In the genomic region with DNA sequence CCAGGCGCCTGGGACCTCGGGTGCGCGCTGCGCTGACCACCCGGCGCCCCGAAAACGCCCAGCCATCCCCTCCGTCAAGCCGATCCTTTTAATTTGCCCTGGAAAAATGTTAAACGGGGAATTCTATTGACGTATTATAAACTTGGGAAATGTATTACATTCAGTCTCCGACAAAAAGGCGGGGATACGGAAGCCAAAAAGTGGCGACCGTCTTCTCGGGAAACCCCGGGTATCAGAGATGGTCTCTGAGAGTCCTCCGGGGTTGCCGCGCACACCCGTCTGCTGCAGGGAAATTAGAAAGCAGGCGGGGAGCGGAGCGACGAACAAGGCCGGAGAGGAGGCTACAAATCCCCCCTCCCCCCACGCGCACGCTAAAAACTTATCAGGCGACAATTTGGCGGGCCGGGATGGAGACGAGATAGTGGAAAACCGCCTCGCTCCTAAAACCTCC, we compare ENCODE assay signal across 10 cellular contexts. TPM values are rescaled to one million over a fixed set of nuclear protein-coding genes. Genes with fewer than 3 reads are reported as not detected.
A peak's percentile ranks its signal among the peaks of the same experiment; 100 is the strongest.
DNase-seq lines count a peak whose midpoint lies in the region; ATAC-seq and TF ChIP-seq lines count a peak whose summit lies in the region.
"Had no signal": no experiment of that assay in that cellular context is flagged by ENCODE, and none has a peak within 500 bp of the region (broad histone marks: within the 10 kb centered on the region; RNA-seq: fewer than 3 reads in every experiment).

No MANE protein-coding gene starts in this region.

- TF ChIP-seq CTCF in foreskin fibroblast (IDR thresholded peaks at IDR 0.05; ENCODE audit: low read depth, low read length) = no peak

- intact Hi-C loops in sciatic nerve (cut with DNase I) = no loop called here

- H3K27me3 ChIP-seq in H7 (ENCODE audit: control insufficient read depth, insufficient read depth, low read length) = no peaks in the 10 kb centered on the region

- ATAC-seq in SK-N-SH treated with all-trans-retinoic acid at 6 μM for 48 hours = peak; percentile 33
- peak; percentile 53 for ATAC-seq in sciatic nerve
- ATAC-seq in HG02623 (IDR thresholded peaks at IDR 0.05; ENCODE audit: unreplicated experiment) = no peak
- ATAC-seq in HG02759 (IDR thresholded peaks at IDR 0.05; ENCODE audit: unreplicated experiment) = no peak
- no peak for ATAC-seq in GM21367 (IDR thresholded peaks at IDR 0.05; ENCODE audit: unreplicated experiment)
- no peak for ATAC-seq in activated naive CD4-positive, alpha-beta T cell treated with anti-CD3 and anti-CD28 coated beads, Interleukin-2, amount 50 U/mL, for 72 hours

- H3K9me3 Mint-ChIP-seq in activated naive CD4-positive, alpha-beta T cell treated with anti-CD3 and anti-CD28 coated beads, Interleukin-2, amount 50 U/mL, for 72 hours = no peaks in the 10 kb centered on the region

- peaks cover 3% of the 10 kb centered on the region; the same call in 1 of the 2 replicates for H3K36me3 ChIP-seq in H7 (replicated peaks; ENCODE audit: control insufficient read depth, insufficient read depth, low read length)

- H3K36me3 Mint-ChIP-seq in activated naive CD4-positive, alpha-beta T cell treated with anti-CD3 and anti-CD28 coated beads, Interleukin-2, amount 50 U/mL, for 72 hours = no peaks in the 10 kb centered on the region

- H3K4me3 ChIP-seq in H7 (ENCODE audit: insufficient read depth, low read depth, low read length) (peak overlapping the region; percentile 97), foreskin fibroblast (ENCODE audit: low read depth in 1 of 2, low read length in 2 of 2) (peak overlapping the region; percentile 58 to 64)

- peak; percentile 61 for DNase-seq in H7
- peak in 1 of 2 donors; percentile 49 for DNase-seq in foreskin fibroblast
- no peak for DNase-seq in sciatic nerve (ENCODE audit: low spot score)
- DNase-seq in activated naive CD4-positive, alpha-beta T cell treated with anti-CD3 and anti-CD28 coated beads, Interleukin-2, amount 50 U/mL, for 72 hours (ENCODE audit: low spot score in 2 of 2) = no peak

- no peak overlapping the region for H3K27ac Mint-ChIP-seq in activated naive CD4-positive, alpha-beta T cell treated with anti-CD3 and anti-CD28 coated beads, Interleukin-2, amount 50 U/mL, for 72 hours

TF ChIP-seq in SK-N-SH treated with all-trans-retinoic acid at 6 μM for 48 hours, 23 proteins besides CTCF, POLR2A, EP300 and RAD21:
- TF ChIP-seq ZFP3 (CRISPR knock-in tag; IDR thresholded peaks at IDR 0.05) = no peak
- TF ChIP-seq ZNF70 (CRISPR knock-in tag; IDR thresholded peaks at IDR 0.05) = no peak
- no peak for TF ChIP-seq TOX (CRISPR knock-in tag; IDR thresholded peaks at IDR 0.05; ENCODE audit: borderline replicate concordance)
- TF ChIP-seq GLIS3 (CRISPR knock-in tag; IDR thresholded peaks at IDR 0.05) = no peak
- TF ChIP-seq ZNF8 (CRISPR knock-in tag; IDR thresholded peaks at IDR 0.05) = no peak
- TF ChIP-seq, protein P1, sequence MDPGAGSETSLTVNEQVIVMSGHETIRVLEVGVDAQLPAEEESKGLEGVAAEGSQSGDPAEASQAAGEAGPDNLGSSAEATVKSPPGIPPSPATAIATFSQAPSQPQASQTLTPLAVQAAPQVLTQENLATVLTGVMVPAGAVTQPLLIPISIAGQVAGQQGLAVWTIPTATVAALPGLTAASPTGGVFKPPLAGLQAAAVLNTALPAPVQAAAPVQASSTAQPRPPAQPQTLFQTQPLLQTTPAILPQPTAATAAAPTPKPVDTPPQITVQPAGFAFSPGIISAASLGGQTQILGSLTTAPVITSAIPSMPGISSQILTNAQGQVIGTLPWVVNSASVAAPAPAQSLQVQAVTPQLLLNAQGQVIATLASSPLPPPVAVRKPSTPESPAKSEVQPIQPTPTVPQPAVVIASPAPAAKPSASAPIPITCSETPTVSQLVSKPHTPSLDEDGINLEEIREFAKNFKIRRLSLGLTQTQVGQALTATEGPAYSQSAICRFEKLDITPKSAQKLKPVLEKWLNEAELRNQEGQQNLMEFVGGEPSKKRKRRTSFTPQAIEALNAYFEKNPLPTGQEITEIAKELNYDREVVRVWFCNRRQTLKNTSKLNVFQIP (CRISPR knock-in tag; IDR thresholded peaks at IDR 0.05; ENCODE audit: borderline replicate concordance, low read depth) = no peak
- no peak for TF ChIP-seq ZFP30 (CRISPR knock-in tag; IDR thresholded peaks at IDR 0.05)
- no peak for TF ChIP-seq ARNTL (CRISPR knock-in tag; IDR thresholded peaks at IDR 0.05; ENCODE audit: borderline replicate concordance, low read depth)

RNA-seq across cellular contexts. Expression of a gene that starts 1.5 kb away (rescaled TPM):
- 127 and 134 TPM in 2 replicates for total RNA-seq in H7 (2014; rRNA removed; shearing (Covaris generic))
- 2.6 TPM for total RNA-seq in sciatic nerve
- under 1 TPM; 0.12 to 0.36 TPM for total RNA-seq in activated naive CD4-positive, alpha-beta T cell treated with anti-CD3 and anti-CD28 coated beads, Interleukin-2, amount 50 U/mL, for 72 hours
- total RNA-seq: LHCN-M2, myocyte had no signal

RNA-seq across cellular contexts. Expression of a gene that starts 32.6 kb away (rescaled TPM):
- 1.6 and 2.1 TPM in 2 replicates for total RNA-seq in H7 (2014; rRNA removed; shearing (Covaris generic))
- total RNA-seq in sciatic nerve = 42.8 TPM
- 1 to 10 TPM in 1 of 2 donors, under 1 TPM in 1; 0.07 to 4.1 TPM for total RNA-seq in activated naive CD4-positive, alpha-beta T cell treated with anti-CD3 and anti-CD28 coated beads, Interleukin-2, amount 50 U/mL, for 72 hours

Comparison
In these comparisons a context has a peak if more than half of its experiments do, and no peak if none do; other contexts are left out.
1. ATAC-seq: peak in SK-N-SH treated with all-trans-retinoic acid at 6 μM for 48 hours (single experiment) and sciatic nerve (single experiment); none in HG02623 (single experiment), HG02759 (single experiment), GM21367 (single experiment) and activated naive CD4-positive, alpha-beta T cell treated with anti-CD3 and anti-CD28 coated beads, Interleukin-2, amount 50 U/mL, for 72 hours (0 of 2).
2. RNA of a gene that starts 1.5 kb away (total RNA-seq): 127 to 134 TPM in H7; 2.6 TPM in sciatic nerve (single experiment) and 0.12 to 0.36 TPM in activated naive CD4-positive, alpha-beta T cell treated with anti-CD3 and anti-CD28 coated beads, Interleukin-2, amount 50 U/mL, for 72 hours; every median in the first group is over 10 times any median in the second.